11 cellular contexts compared by ENCODE assay signal in the genomic region with DNA sequence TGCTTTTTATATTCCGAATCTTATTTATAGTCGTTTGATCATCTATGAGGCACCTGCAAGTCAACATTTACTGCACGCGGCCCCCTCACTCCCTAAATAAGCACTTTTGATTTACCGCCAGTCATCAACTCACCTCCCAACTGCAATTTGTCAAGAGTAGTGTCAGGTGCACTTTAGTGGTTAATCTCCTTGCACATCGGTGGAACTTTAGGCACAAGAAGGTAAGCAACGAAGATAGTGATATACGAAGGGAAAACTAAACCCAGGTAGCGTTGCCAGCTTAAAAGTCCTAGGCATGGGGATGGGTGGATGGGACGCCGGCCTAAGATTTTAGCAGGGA. TPM values are rescaled to one million over a fixed set of nuclear protein-coding genes. Genes with fewer than 3 reads are reported as not detected.
A peak's percentile ranks its signal among the peaks of the same experiment; 100 is the strongest.
DNase-seq lines count a peak whose midpoint lies in the region; ATAC-seq and TF ChIP-seq lines count a peak whose summit lies in the region.
"Had no signal": no experiment of that assay in that cellular context is flagged by ENCODE, and none has a peak within 500 bp of the region (broad histone marks: within the 10 kb centered on the region; RNA-seq: fewer than 3 reads in every experiment).

No MANE protein-coding gene starts in this region.

- peak overlapping the region; percentile 73 for H3K4me3 ChIP-seq in lung
- H3K4me3 ChIP-seq in testis: peak overlapping the region; percentile 83 to 89
- H3K4me3 ChIP-seq: BLaER1 had no signal

- ATAC-seq in lung (ENCODE audit: insufficient read depth, low FRiP score) (no peak), HG03039 (IDR thresholded peaks at IDR 0.05; ENCODE audit: unreplicated experiment) (no peak), HG03342 (IDR thresholded peaks at IDR 0.05; ENCODE audit: unreplicated experiment) (no peak)

- peaks cover 8% of the 10 kb centered on the region for H3K36me3 Mint-ChIP-seq in activated CD4-positive, alpha-beta memory T cell treated with anti-CD3 and anti-CD28 coated beads, Interleukin-2, amount 10 ng/mL, durations not matched to agents 7 days and 5 days (ENCODE audit: low read depth)
- H3K36me3 Mint-ChIP-seq in activated CD4-positive, alpha-beta memory T cell treated with anti-CD3 and anti-CD28 coated beads for 36 hours: no peaks in the 10 kb centered on the region
- H3K36me3 Mint-ChIP-seq in chondrocyte (ENCODE audit: low read depth): no peaks in the 10 kb centered on the region

- H3K4me1 ChIP-seq in lung (ENCODE audit: control insufficient read depth in 2 of 2, insufficient read depth in 2 of 2, low read length in 2 of 2) (peaks cover 4 to 6% of the 10 kb centered on the region in 2 donors), testis (peaks cover 3% of the 10 kb centered on the region)
- H3K4me1 ChIP-seq: BLaER1 had no signal

- CTCF ChIA-PET in activated CD4-positive, alpha-beta memory T cell treated with anti-CD3 and anti-CD28 coated beads, Interleukin-2, amount 10 ng/mL, durations not matched to agents 7 days and 5 days (lab: Charles Lee): no interaction called here
- CTCF ChIA-PET in activated CD4-positive, alpha-beta memory T cell treated with anti-CD3 and anti-CD28 coated beads for 36 hours (lab: Charles Lee): no interaction called here

- peaks cover 2% of the 10 kb centered on the region for H3K4me1 Mint-ChIP-seq in activated CD4-positive, alpha-beta memory T cell treated with anti-CD3 and anti-CD28 coated beads, Interleukin-2, amount 10 ng/mL, durations not matched to agents 7 days and 5 days
- peaks cover 8% of the 10 kb centered on the region for H3K4me1 Mint-ChIP-seq in activated CD4-positive, alpha-beta memory T cell treated with anti-CD3 and anti-CD28 coated beads for 36 hours (ENCODE audit: low read depth)
- H3K4me1 Mint-ChIP-seq in chondrocyte (ENCODE audit: low read depth): peaks cover 11% of the 10 kb centered on the region

- peaks cover 27% of the 10 kb centered on the region for H3K27me3 Mint-ChIP-seq in activated CD4-positive, alpha-beta memory T cell treated with anti-CD3 and anti-CD28 coated beads, Interleukin-2, amount 10 ng/mL, durations not matched to agents 7 days and 5 days
- peaks cover 24% of the 10 kb centered on the region for H3K27me3 Mint-ChIP-seq in activated CD4-positive, alpha-beta memory T cell treated with anti-CD3 and anti-CD28 coated beads for 36 hours
- H3K27me3 Mint-ChIP-seq in chondrocyte (ENCODE audit: low read depth): peaks cover 29% of the 10 kb centered on the region

- DNase-seq in activated CD4-positive, alpha-beta memory T cell treated with anti-CD3 and anti-CD28 coated beads, Interleukin-2, amount 10 ng/mL, durations not matched to agents 7 days and 5 days: no peak
- DNase-seq in activated CD4-positive, alpha-beta memory T cell treated with anti-CD3 and anti-CD28 coated beads for 36 hours: no peak
- DNase-seq in chondrocyte (ENCODE audit: low spot score): no peak
- no peak for DNase-seq in lung (ENCODE audit: low spot score)
- DNase-seq in testis: no peak
- no peak for DNase-seq in KG1 (lab: John Stamatoyannopoulos, UW)

- intact Hi-C loops in activated CD4-positive, alpha-beta memory T cell treated with anti-CD3 and anti-CD28 coated beads for 36 hours (cut with micrococcal nuclease): no loop called here
- intact Hi-C loops in testis (cut with DNase I; ENCODE audit: low total_unique reads): no loop called here

- H3K9me3 Mint-ChIP-seq in activated CD4-positive, alpha-beta memory T cell treated with anti-CD3 and anti-CD28 coated beads, Interleukin-2, amount 10 ng/mL, durations not matched to agents 7 days and 5 days: no peaks in the 10 kb centered on the region
- H3K9me3 Mint-ChIP-seq in activated CD4-positive, alpha-beta memory T cell treated with anti-CD3 and anti-CD28 coated beads for 36 hours: no peaks in the 10 kb centered on the region
- H3K9me3 Mint-ChIP-seq in chondrocyte (ENCODE audit: low read depth): no peaks in the 10 kb centered on the region

- H3K4me3 Mint-ChIP-seq in activated CD4-positive, alpha-beta memory T cell treated with anti-CD3 and anti-CD28 coated beads, Interleukin-2, amount 10 ng/mL, durations not matched to agents 7 days and 5 days: peak overlapping the region; percentile 10
- H3K4me3 Mint-ChIP-seq in activated CD4-positive, alpha-beta memory T cell treated with anti-CD3 and anti-CD28 coated beads for 36 hours: no peak overlapping the region
- peak overlapping the region; percentile 76 for H3K4me3 Mint-ChIP-seq in chondrocyte (ENCODE audit: unreplicated experiment)

- TF ChIP-seq CTCF in chondrocyte (IDR thresholded peaks at IDR 0.05) (no peak), lung (IDR thresholded peaks at IDR 0.05; ENCODE audit: control extremely low read depth, extremely low read depth) (no peak), testis (IDR thresholded peaks at IDR 0.05) (no peak)

- WGBS in lung, 2 donors: 33 to 54% methylated on average over 11 of the region's 11 CpGs
- 14 to 18% methylated on average over 11 of the region's 11 CpGs for WGBS in testis, 2 donors

- H3K27ac ChIP-seq in lung (ENCODE audit: low read depth in 1 of 2, low read length in 1 of 2): peak overlapping the region; percentile 89 to 91
- peak overlapping the region; percentile 86 to 89 for H3K27ac ChIP-seq in testis
- H3K27ac ChIP-seq: BLaER1 had no signal

- no peak overlapping the region for H3K27ac Mint-ChIP-seq in activated CD4-positive, alpha-beta memory T cell treated with anti-CD3 and anti-CD28 coated beads, Interleukin-2, amount 10 ng/mL, durations not matched to agents 7 days and 5 days
- H3K27ac Mint-ChIP-seq in activated CD4-positive, alpha-beta memory T cell treated with anti-CD3 and anti-CD28 coated beads for 36 hours: no peak overlapping the region
- peak overlapping the region; percentile 33 for H3K27ac Mint-ChIP-seq in chondrocyte (ENCODE audit: unreplicated experiment)
- H3K27ac Mint-ChIP-seq: IgD-negative memory B cell had no signal

- TF ChIP-seq POLR2A in testis (IDR thresholded peaks at IDR 0.05): no peak

- H3K27me3 ChIP-seq in lung (ENCODE audit: control insufficient read depth, insufficient read depth) (no peaks in the 10 kb centered on the region), testis (no peaks in the 10 kb centered on the region)
- H3K27me3 ChIP-seq: BLaER1 had no signal

- H3K9me3 ChIP-seq in lung (ENCODE audit: control insufficient read depth in 2 of 2, insufficient read depth in 1 of 2, low read length in 1 of 2) (no peaks in the 10 kb centered on the region), testis (no peaks in the 10 kb centered on the region)
- H3K9me3 ChIP-seq: SK-N-SH had no signal

- POLR2A ChIA-PET in activated CD4-positive, alpha-beta memory T cell treated with anti-CD3 and anti-CD28 coated beads, Interleukin-2, amount 10 ng/mL, durations not matched to agents 7 days and 5 days (lab: Charles Lee): no interaction called here
- POLR2A ChIA-PET in activated CD4-positive, alpha-beta memory T cell treated with anti-CD3 and anti-CD28 coated beads for 36 hours (lab: Charles Lee): no interaction called here

- no peaks in the 10 kb centered on the region for H3K36me3 ChIP-seq in lung (ENCODE audit: control insufficient read depth in 2 of 2, insufficient read depth in 2 of 2, low read length in 2 of 2)
- H3K36me3 ChIP-seq in testis (ENCODE audit: low read depth, missing control alignments): no peaks in the 10 kb centered on the region
- H3K36me3 ChIP-seq: BLaER1 had no signal

RNA-seq across cellular contexts. Expression of a gene that starts 0.5 kb away (rescaled TPM):
- total RNA-seq in activated CD4-positive, alpha-beta memory T cell treated with anti-CD3 and anti-CD28 coated beads, Interleukin-2, amount 10 ng/mL, durations not matched to agents 7 days and 5 days: not detected
- total RNA-seq in activated CD4-positive, alpha-beta memory T cell treated with anti-CD3 and anti-CD28 coated beads for 36 hours: not detected
- total RNA-seq in chondrocyte: 5.8 to 6.4 TPM (median 6.1 TPM) in 3 replicates
- total RNA-seq in lung: 10 to 100 TPM; 10.3 to 24.4 TPM
- 1 to 10 TPM; 1.4 to 2.2 TPM for polyA plus RNA-seq in lung
- total RNA-seq in testis: 10 to 100 TPM; 23.1 to 25.6 TPM
- 4.5 TPM for polyA plus RNA-seq in testis (ENCODE audit: insufficient read depth, low read depth, low replicate concordance)
- polyA plus RNA-seq: IgD-negative memory B cell had no signal
